Comparison of ENCODE assay signal across 9 cellular contexts in the genomic region with DNA sequence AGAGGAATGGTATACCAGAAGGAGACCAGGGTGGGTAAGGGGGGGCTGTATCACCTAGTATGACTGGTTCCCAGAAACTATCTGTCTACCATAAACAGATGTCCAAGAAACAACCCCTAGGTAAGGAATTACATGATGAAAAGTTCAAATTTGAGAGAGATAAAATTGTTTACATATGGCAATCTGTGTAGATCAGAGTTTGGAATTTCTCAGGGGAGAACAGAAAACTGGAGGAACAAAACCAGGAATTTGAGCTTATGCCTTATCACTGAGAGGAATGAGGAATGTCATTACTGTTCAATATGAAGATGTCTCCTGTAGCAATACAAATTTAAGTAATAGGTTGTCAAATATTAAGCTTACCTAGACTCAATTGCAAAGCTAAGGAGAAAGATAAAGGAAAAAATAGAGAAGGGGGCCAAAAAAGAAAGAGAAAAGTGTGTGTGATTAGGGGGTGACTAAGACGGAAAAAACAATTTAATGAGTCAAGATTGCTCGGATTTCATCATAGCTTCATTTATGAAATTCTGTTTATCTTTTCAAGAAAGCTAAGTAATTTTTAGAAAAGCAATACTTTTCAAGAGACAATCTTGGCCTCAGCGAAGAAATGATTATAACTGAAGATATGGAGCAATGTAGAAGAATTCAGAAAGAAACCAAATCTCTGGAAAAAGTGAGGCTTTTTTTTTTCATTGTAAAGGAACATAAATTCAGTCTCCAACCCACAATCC.
DNase-seq lines count a peak whose midpoint lies in the region; ATAC-seq and TF ChIP-seq lines count a peak whose summit lies in the region.
"Had no signal": no experiment of that assay in that cellular context is flagged by ENCODE, and none has a peak within 500 bp of the region (broad histone marks: within the 10 kb centered on the region; RNA-seq: fewer than 3 reads in every experiment).

No MANE protein-coding gene starts in this region.

- TF ChIP-seq CTCF in ascending aorta (IDR thresholded peaks at IDR 0.05) (no peak), spleen (IDR thresholded peaks at IDR 0.05 in 8 of 11, conservative IDR thresholded peaks at IDR 0.05 in 3 of 11) (no peak)

- H3K27me3 ChIP-seq in HUES48 (ENCODE audit: control insufficient read depth, insufficient read depth, low read length): no peaks in the 10 kb centered on the region
- H3K27me3 ChIP-seq in ascending aorta: no peaks in the 10 kb centered on the region
- H3K27me3 ChIP-seq in spleen (replicated peaks in 1 of 7): peaks cover 0 to 18% (median 0%) of the 10 kb centered on the region in 7 donors

- WGBS in spleen, 5 donors: 42 to 69% (median 46%) methylated on average over 3 of the region's 3 CpGs

- DNase-seq in ascending aorta (ENCODE audit: low spot score in 2 of 2): no peak
- DNase-seq in spleen: no peak
- DNase-seq in UCSD-AML1 (lab: John Stamatoyannopoulos, UW; ENCODE audit: unreplicated experiment): no peak
- no peak for DNase-seq in effector CD8-positive, alpha-beta T cell (lab: John Stamatoyannopoulos, UW)
- DNase-seq in stimulated activated CD4-positive, alpha-beta T cell treated with anti-CD3 and anti-CD28 coated beads, Interleukin-4, amount 100 ng/mL, for 1 hour: no peak
- DNase-seq: activated B cell treated with CpG ODN at 0.5 μM for 24 hours had no signal

- H3K4me3 ChIP-seq in HUES48 (ENCODE audit: low read depth, low read length) (peak overlapping the region; percentile 65), ascending aorta (peak overlapping the region; percentile 49 to 55), iPS-18c (ENCODE audit: insufficient read depth, low read depth, low read length) (peak overlapping the region; percentile 28), spleen (peak overlapping the region in 3 of 8 donors; percentile 7 to 46 (median 19))

- TF ChIP-seq POLR2A in spleen (IDR thresholded peaks at IDR 0.05): no peak

- H3K27ac ChIP-seq in HUES48 (ENCODE audit: low read depth, low read length) (peak overlapping the region; percentile 89), ascending aorta (peak overlapping the region; percentile 71 to 80), spleen (peak overlapping the region in 5 of 8 donors; percentile 12 to 48 (median 23))

- no peak for ATAC-seq in GM19452 (IDR thresholded peaks at IDR 0.05; ENCODE audit: unreplicated experiment)

- intact Hi-C loops in ascending aorta (cut with DNase I): loop anchor here (5.0 kb wide), 1 partner anchor 53 kb away; no protein-coding TSS in a partner anchor
- intact Hi-C loops in spleen (cut with DNase I; ENCODE audit: low total_unique reads): no loop called here

- H3K9ac ChIP-seq in HUES48 (ENCODE audit: low read depth, low read length): peak overlapping the region; percentile 76

- no peaks in the 10 kb centered on the region for H3K9me3 ChIP-seq in HUES48 (ENCODE audit: control insufficient read depth, insufficient read depth, low read length)
- no peaks in the 10 kb centered on the region for H3K9me3 ChIP-seq in ascending aorta
- no peaks in the 10 kb centered on the region for H3K9me3 ChIP-seq in iPS-18c (ENCODE audit: control insufficient read depth, insufficient read depth, low read length)
- H3K9me3 ChIP-seq in spleen: no peaks in the 10 kb centered on the region

- no peaks in the 10 kb centered on the region for H3K36me3 ChIP-seq in HUES48 (ENCODE audit: control insufficient read depth, insufficient read depth, low read length)
- H3K36me3 ChIP-seq in ascending aorta: no peaks in the 10 kb centered on the region
- no peaks in the 10 kb centered on the region for H3K36me3 ChIP-seq in spleen

- H3K4me1 ChIP-seq in HUES48 (ENCODE audit: control insufficient read depth, insufficient read depth, low read length) (peaks cover 42% of the 10 kb centered on the region), ascending aorta (peaks cover 9 to 40% of the 10 kb centered on the region in 2 donors), spleen (peaks cover 0 to 56% (median 31%) of the 10 kb centered on the region in 6 donors)

Comparison
In these comparisons a context has a peak if more than half of its experiments do, and no peak if none do; other contexts are left out.
1. H3K27ac ChIP-seq: peak in every context shown above with its lines; median percentile 89 in HUES48; 76 in ascending aorta; 23 in spleen.